ENCODE assay signal across 29 cellular contexts in the genomic region with DNA sequence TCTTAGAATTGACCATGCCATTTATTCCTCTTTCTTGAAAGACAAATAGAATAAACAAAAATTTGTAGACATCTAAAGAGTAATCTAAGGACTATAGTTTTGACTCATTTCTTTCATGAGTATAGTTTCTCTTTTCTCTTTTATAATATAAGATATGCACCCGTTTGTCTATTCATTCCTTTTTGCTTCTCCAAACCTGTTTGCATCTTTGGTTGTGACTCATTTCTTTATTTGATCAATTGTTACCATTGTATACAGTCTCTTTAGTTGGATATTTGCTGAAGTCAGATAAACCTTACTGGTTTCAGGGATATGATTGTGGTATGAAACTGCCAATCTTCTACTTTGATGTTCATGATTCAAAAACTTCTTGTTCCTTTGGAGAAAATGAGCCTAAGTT.
DNase-seq lines count a peak whose midpoint lies in the region; ATAC-seq, FAIRE-seq and TF ChIP-seq lines count a peak whose summit lies in the region.
"Had no signal": no experiment of that assay in that cellular context is flagged by ENCODE, and none has a peak within 500 bp of the region (broad histone marks: within the 10 kb centered on the region; RNA-seq: fewer than 3 reads in every experiment).

No MANE protein-coding gene starts in this region.

- no peaks in the 10 kb centered on the region for H3K36me3 ChIP-seq in bronchial epithelial cell (ENCODE audit: control insufficient read depth, insufficient read depth, low read length)
- H3K36me3 ChIP-seq: BE2C, left ventricle myocardium inferior, SJCRH30, thoracic aorta had no signal

- H3K27me3 ChIP-seq in bronchial epithelial cell (ENCODE audit: control insufficient read depth, insufficient read depth, low read length) = no peaks in the 10 kb centered on the region
- H3K27me3 ChIP-seq: BE2C, SJCRH30 had no signal

- H3K4me3 ChIP-seq in bronchial epithelial cell (ENCODE audit: low read depth, low read length) = no peak overlapping the region
- H3K4me3 ChIP-seq: coronary artery, left ventricle myocardium inferior, SJCRH30 had no signal

- H3K4me3 Mint-ChIP-seq in activated T-cell treated with anti-CD3 and anti-CD28 coated beads, Interleukin-2, amount 50 U/mL, for 72 hours = no peak overlapping the region
- no peak overlapping the region for H3K4me3 Mint-ChIP-seq in type B pancreatic cell
- H3K4me3 Mint-ChIP-seq: activated CD4-positive, alpha-beta T cell treated with anti-CD3 and anti-CD28 coated beads, Interleukin-2, amount 10 ng/mL, durations not matched to agents 7 days and 5 days; CD8-positive, alpha-beta T cell; effector memory CD8-positive, alpha-beta T cell; HFFc6 had no signal

- H3K27me3 Mint-ChIP-seq in activated T-cell treated with anti-CD3 and anti-CD28 coated beads, Interleukin-2, amount 50 U/mL, for 72 hours (ENCODE audit: low read depth) = no peaks in the 10 kb centered on the region
- no peaks in the 10 kb centered on the region for H3K27me3 Mint-ChIP-seq in type B pancreatic cell
- H3K27me3 Mint-ChIP-seq: activated CD4-positive, alpha-beta T cell treated with anti-CD3 and anti-CD28 coated beads, Interleukin-2, amount 10 ng/mL, durations not matched to agents 7 days and 5 days; effector memory CD8-positive, alpha-beta T cell had no signal

- FAIRE-seq in bronchial epithelial cell (lab: Jason Lieb, UNC) = no peak
- FAIRE-seq: H1, urothelium cell line had no signal

- DNase-seq in activated T-cell treated with anti-CD3 and anti-CD28 coated beads, Interleukin-2, amount 50 U/mL, for 72 hours = no peak
- DNase-seq in activated T-cell treated with anti-CD3 and anti-CD28 coated beads, Interleukin-2, amount 50 U/mL, for 1 hour = no peak
- DNase-seq in bronchial epithelial cell (ENCODE audit: low read depth) (peak; percentile 16), type B pancreatic cell (ENCODE audit: extremely low spot score, unreplicated experiment) (no peak), dedifferentiated amniotic fluid mesenchymal stem cell (ENCODE audit: extremely low spot score) (no peak)
- DNase-seq: activated CD4-positive, alpha-beta T cell treated with anti-CD3 and anti-CD28 coated beads, Interleukin-2, amount 10 ng/mL, durations not matched to agents 7 days and 5 days; activated effector memory CD4-positive, alpha-beta T cell treated with Interleukin-2 at 50 U/mL for 16 hours; BE2C; caudate nucleus; CD8-positive, alpha-beta T cell; effector memory CD8-positive, alpha-beta T cell; glutamatergic neuron; HFFc6; islet precursor cell; left ventricle myocardium inferior; NCI-H1092; NCI-H1694; NCI-H446; NCI-H748 treated with DMSO at 0.1 percent for 48 hours; retina; SJCRH30; stimulated activated naive CD4-positive, alpha-beta T cell treated with Interleukin-2 at 50 U/mL for 16 hours; T-helper 9 cell had no signal

- H3K4me1 Mint-ChIP-seq in activated T-cell treated with anti-CD3 and anti-CD28 coated beads, Interleukin-2, amount 50 U/mL, for 72 hours (ENCODE audit: low read depth) = peaks cover 26% of the 10 kb centered on the region
- H3K4me1 Mint-ChIP-seq in type B pancreatic cell (ENCODE audit: unreplicated experiment) = no peaks in the 10 kb centered on the region

- H3K36me3 Mint-ChIP-seq in activated T-cell treated with anti-CD3 and anti-CD28 coated beads, Interleukin-2, amount 50 U/mL, for 72 hours (ENCODE audit: insufficient read depth in 2 of 2) = no peaks in the 10 kb centered on the region
- H3K36me3 Mint-ChIP-seq in type B pancreatic cell = peaks cover 31% of the 10 kb centered on the region

- ATAC-seq in activated T-cell treated with anti-CD3 and anti-CD28 coated beads, Interleukin-2, amount 50 U/mL, for 72 hours (replicated peaks in 1 of 2) = peak; percentile 86 to 94
- ATAC-seq in GM18868 (IDR thresholded peaks at IDR 0.05; ENCODE audit: unreplicated experiment) = peak; percentile 38
- ATAC-seq in HG02798 (IDR thresholded peaks at IDR 0.05; ENCODE audit: poor library complexity, unreplicated experiment) = no peak
- ATAC-seq: CD8-positive, alpha-beta T cell; effector memory CD8-positive, alpha-beta T cell had no signal

- no peak overlapping the region for H3K27ac Mint-ChIP-seq in activated T-cell treated with anti-CD3 and anti-CD28 coated beads, Interleukin-2, amount 50 U/mL, for 72 hours
- H3K27ac Mint-ChIP-seq in type B pancreatic cell = peak overlapping the region; percentile 42
- H3K27ac Mint-ChIP-seq: activated CD4-positive, alpha-beta T cell treated with anti-CD3 and anti-CD28 coated beads, Interleukin-2, amount 10 ng/mL, durations not matched to agents 7 days and 5 days; CD8-positive, alpha-beta T cell; effector memory CD8-positive, alpha-beta T cell; HFFc6 had no signal

- H3K9me3 Mint-ChIP-seq in activated T-cell treated with anti-CD3 and anti-CD28 coated beads, Interleukin-2, amount 50 U/mL, for 72 hours = no peaks in the 10 kb centered on the region
- no peaks in the 10 kb centered on the region for H3K9me3 Mint-ChIP-seq in type B pancreatic cell
- H3K9me3 Mint-ChIP-seq: activated CD4-positive, alpha-beta T cell treated with anti-CD3 and anti-CD28 coated beads, Interleukin-2, amount 10 ng/mL, durations not matched to agents 7 days and 5 days; CD8-positive, alpha-beta T cell; effector memory CD8-positive, alpha-beta T cell; HFFc6 had no signal

- TF ChIP-seq CTCF in bronchial epithelial cell (IDR thresholded peaks at IDR 0.05; ENCODE audit: insufficient read depth, low read length, severe bottlenecking) (no peak), type B pancreatic cell (conservative IDR thresholded peaks at IDR 0.05) (no peak)
